38 cellular contexts compared by ENCODE assay signal in genomic region chrX:74138943-74139342, GRCh38.
"Had no signal": no experiment of that assay in that cellular context is flagged by ENCODE, and none has a peak within 500 bp of the region (broad histone marks: within the 10 kb centered on the region; RNA-seq: fewer than 3 reads in every experiment).

No MANE protein-coding gene starts in this region.

- H3K9me3 ChIP-seq: adrenal gland, ascending aorta, body of pancreas had no signal

- H3K27me3 Mint-ChIP-seq: activated naive CD4-positive, alpha-beta T cell treated with anti-CD3 and anti-CD28 coated beads, Interleukin-2, amount 10 ng/mL, durations not matched to agents 7 days and 5 days; activated naive CD4-positive, alpha-beta T cell treated with anti-CD3 and anti-CD28 coated beads, Interleukin-2, amount 50 U/mL, for 24 hours; activated naive CD8-positive, alpha-beta T cell; activated naive CD8-positive, alpha-beta T cell treated with anti-CD3 and anti-CD28 coated beads for 36 hours; activated naive CD8-positive, alpha-beta T cell treated with anti-CD3 and anti-CD28 coated beads, Interleukin-2, amount 10 ng/mL, durations not matched to agents 7 days and 5 days; activated naive CD8-positive, alpha-beta T cell treated with anti-CD3 and anti-CD28 coated beads, Interleukin-2, amount 50 U/mL, for 24 hours; activated T-helper 17 cell treated with anti-CD3 and anti-CD28 coated beads, Interleukin-2, amount 50 U/mL, for 72 hours; brain; central memory CD8-positive, alpha-beta T cell had no signal

- H3K27ac ChIP-seq: adrenal gland, ascending aorta, body of pancreas, brain microvascular endothelial cell, breast epithelium, cardiac muscle cell had no signal

- H3K36me3 Mint-ChIP-seq: activated naive CD4-positive, alpha-beta T cell treated with anti-CD3 and anti-CD28 coated beads, Interleukin-2, amount 10 ng/mL, durations not matched to agents 7 days and 5 days; activated naive CD4-positive, alpha-beta T cell treated with anti-CD3 and anti-CD28 coated beads, Interleukin-2, amount 50 U/mL, for 24 hours; activated naive CD4-positive, alpha-beta T cell treated with anti-CD3 and anti-CD28 coated beads, Interleukin-2, amount 50 U/mL, for 72 hours; activated naive CD8-positive, alpha-beta T cell treated with anti-CD3 and anti-CD28 coated beads, Interleukin-2, amount 10 ng/mL, durations not matched to agents 7 days and 5 days had no signal

- H3K4me1 Mint-ChIP-seq: activated naive CD4-positive, alpha-beta T cell treated with anti-CD3 and anti-CD28 coated beads, Interleukin-2, amount 10 ng/mL, durations not matched to agents 7 days and 5 days; activated naive CD4-positive, alpha-beta T cell treated with anti-CD3 and anti-CD28 coated beads, Interleukin-2, amount 50 U/mL, for 24 hours; activated naive CD8-positive, alpha-beta T cell treated with anti-CD3 and anti-CD28 coated beads for 36 hours; activated naive CD8-positive, alpha-beta T cell treated with anti-CD3 and anti-CD28 coated beads, Interleukin-2, amount 10 ng/mL, durations not matched to agents 7 days and 5 days; activated naive CD8-positive, alpha-beta T cell treated with anti-CD3 and anti-CD28 coated beads, Interleukin-2, amount 50 U/mL, for 24 hours; activated T-helper 17 cell treated with anti-CD3 and anti-CD28 coated beads, Interleukin-2, amount 50 U/mL, for 72 hours; brain; central memory CD8-positive, alpha-beta T cell had no signal

- FAIRE-seq: bronchial epithelial cell, colon had no signal

- H3K36me3 ChIP-seq: adrenal gland, ascending aorta, brain microvascular endothelial cell, breast epithelium, cardiac muscle cell had no signal

- H3K27ac Mint-ChIP-seq: activated naive CD4-positive, alpha-beta T cell treated with anti-CD3 and anti-CD28 coated beads for 36 hours; activated naive CD4-positive, alpha-beta T cell treated with anti-CD3 and anti-CD28 coated beads, Interleukin-2, amount 10 ng/mL, durations not matched to agents 7 days and 5 days; activated naive CD4-positive, alpha-beta T cell treated with anti-CD3 and anti-CD28 coated beads, Interleukin-2, amount 50 U/mL, for 24 hours; activated naive CD4-positive, alpha-beta T cell treated with anti-CD3 and anti-CD28 coated beads, Interleukin-2, amount 50 U/mL, for 72 hours; activated naive CD8-positive, alpha-beta T cell; activated naive CD8-positive, alpha-beta T cell treated with anti-CD3 and anti-CD28 coated beads for 36 hours; activated naive CD8-positive, alpha-beta T cell treated with anti-CD3 and anti-CD28 coated beads, Interleukin-2, amount 10 ng/mL, durations not matched to agents 7 days and 5 days; activated naive CD8-positive, alpha-beta T cell treated with anti-CD3 and anti-CD28 coated beads, Interleukin-2, amount 50 U/mL, for 24 hours; activated T-cell treated with anti-CD3 and anti-CD28 coated beads, Interleukin-2, amount 50 U/mL, for 72 hours; activated T-helper 1 cell treated with anti-CD3 and anti-CD28 coated beads, Interleukin-12 subunit alpha, Interleukin-12 subunit beta, Interleukin-2, Interleukin-4 antibody, amounts not matched to agents 30 ng/mL and 10 ng/mL and 1 ng/mL, durations not matched to agents 14 hours and 24 hours and 36 hours; activated T-helper 17 cell treated with anti-CD3 and anti-CD28 coated beads, Interleukin-2, amount 50 U/mL, for 72 hours; activated T-helper 2 cell treated with anti-CD3 and anti-CD28 coated beads, Interferon-gamma antibody, Interleukin-2, Interleukin-4, amounts not matched to agents 10 μg/mL and 5 μg/mL and 100 μg/mL, durations not matched to agents 14 hours and 24 hours and 36 hours; brain had no signal

- H3K27me3 ChIP-seq: ascending aorta, body of pancreas, brain microvascular endothelial cell, cardiac muscle cell had no signal

- ATAC-seq: activated naive CD4-positive, alpha-beta T cell treated with anti-CD3 and anti-CD28 coated beads, Interleukin-2, amount 50 U/mL, for 72 hours; activated naive CD8-positive, alpha-beta T cell treated with anti-CD3 and anti-CD28 coated beads, Interleukin-2, amount 50 U/mL, for 24 hours; activated T-cell treated with anti-CD3 and anti-CD28 coated beads, Interleukin-2, amount 50 U/mL, for 4 hours; activated T-cell treated with anti-CD3 and anti-CD28 coated beads, Interleukin-2, amount 50 U/mL, for 72 hours; activated T-helper 17 cell treated with anti-CD3 and anti-CD28 coated beads, Interleukin-2, amount 50 U/mL, for 72 hours; body of pancreas had no signal

- H3K4me1 ChIP-seq: adrenal gland, ascending aorta, body of pancreas, breast epithelium had no signal

- H3K4me3 ChIP-seq: adrenal gland, ascending aorta, body of pancreas, breast epithelium, cardiac muscle cell had no signal

- H3K4me3 Mint-ChIP-seq: activated naive CD4-positive, alpha-beta T cell treated with anti-CD3 and anti-CD28 coated beads for 36 hours; activated naive CD4-positive, alpha-beta T cell treated with anti-CD3 and anti-CD28 coated beads, Interleukin-2, amount 10 ng/mL, durations not matched to agents 7 days and 5 days; activated naive CD4-positive, alpha-beta T cell treated with anti-CD3 and anti-CD28 coated beads, Interleukin-2, amount 50 U/mL, for 24 hours; activated naive CD8-positive, alpha-beta T cell; activated naive CD8-positive, alpha-beta T cell treated with anti-CD3 and anti-CD28 coated beads for 36 hours; activated naive CD8-positive, alpha-beta T cell treated with anti-CD3 and anti-CD28 coated beads, Interleukin-2, amount 10 ng/mL, durations not matched to agents 7 days and 5 days; activated naive CD8-positive, alpha-beta T cell treated with anti-CD3 and anti-CD28 coated beads, Interleukin-2, amount 50 U/mL, for 24 hours; activated T-cell treated with anti-CD3 and anti-CD28 coated beads, Interleukin-2, amount 50 U/mL, for 4 hours; activated T-cell treated with anti-CD3 and anti-CD28 coated beads, Interleukin-2, amount 50 U/mL, for 72 hours; activated T-helper 1 cell treated with anti-CD3 and anti-CD28 coated beads, Interleukin-12 subunit alpha, Interleukin-12 subunit beta, Interleukin-2, Interleukin-4 antibody, amounts not matched to agents 30 ng/mL and 10 ng/mL and 1 ng/mL, durations not matched to agents 14 hours and 24 hours and 36 hours; activated T-helper 17 cell treated with anti-CD3 and anti-CD28 coated beads, Interleukin-2, amount 50 U/mL, for 72 hours; brain; central memory CD8-positive, alpha-beta T cell had no signal

- DNase-seq: activated effector memory CD4-positive, alpha-beta T cell treated with anti-CD3 and anti-CD28 coated beads, Interleukin-2, amount 50 U/mL, for 16 hours; activated effector memory CD4-positive, alpha-beta T cell treated with Interleukin-2 at 50 U/mL for 16 hours; activated gamma-delta T cell; activated gamma-delta T cell treated with Interleukin-2 at 50 U/mL for 16 hours; activated naive CD4-positive, alpha-beta T cell; activated naive CD4-positive, alpha-beta T cell treated with anti-CD3 and anti-CD28 coated beads for 36 hours; activated naive CD4-positive, alpha-beta T cell treated with anti-CD3 and anti-CD28 coated beads, Interleukin-2, amount 10 ng/mL, durations not matched to agents 7 days and 5 days; activated naive CD4-positive, alpha-beta T cell treated with anti-CD3 and anti-CD28 coated beads, Interleukin-2, amount 50 U/mL, for 16 hours; activated naive CD4-positive, alpha-beta T cell treated with Interleukin-2 at 50 U/mL for 16 hours; activated naive CD8-positive, alpha-beta T cell treated with anti-CD3 and anti-CD28 coated beads for 36 hours; activated naive CD8-positive, alpha-beta T cell treated with anti-CD3 and anti-CD28 coated beads, Interleukin-2, amount 10 ng/mL, durations not matched to agents 7 days and 5 days; activated naive CD8-positive, alpha-beta T cell treated with anti-CD3 and anti-CD28 coated beads, Interleukin-2, amount 50 U/mL, for 24 hours; activated T-cell treated with anti-CD3 and anti-CD28 coated beads, Interleukin-2, amount 50 U/mL, for 4 hours; activated T-cell treated with anti-CD3 and anti-CD28 coated beads, Interleukin-2, amount 50 U/mL, for 48 hours; activated T-cell treated with anti-CD3 and anti-CD28 coated beads, Interleukin-2, amount 50 U/mL, for 72 hours; adrenal gland; amniotic stem cell; amygdala; anterior cingulate cortex; aorta; body of pancreas; brain microvascular endothelial cell; caudate nucleus; central memory CD4-positive, alpha-beta T cell; cerebellar nuclear complex had no signal

- H3K9me3 Mint-ChIP-seq: activated naive CD4-positive, alpha-beta T cell treated with anti-CD3 and anti-CD28 coated beads for 36 hours; activated naive CD4-positive, alpha-beta T cell treated with anti-CD3 and anti-CD28 coated beads, Interleukin-2, amount 10 ng/mL, durations not matched to agents 7 days and 5 days; activated naive CD4-positive, alpha-beta T cell treated with anti-CD3 and anti-CD28 coated beads, Interleukin-2, amount 50 U/mL, for 24 hours; activated naive CD4-positive, alpha-beta T cell treated with anti-CD3 and anti-CD28 coated beads, Interleukin-2, amount 50 U/mL, for 72 hours; activated naive CD8-positive, alpha-beta T cell treated with anti-CD3 and anti-CD28 coated beads for 36 hours; activated naive CD8-positive, alpha-beta T cell treated with anti-CD3 and anti-CD28 coated beads, Interleukin-2, amount 10 ng/mL, durations not matched to agents 7 days and 5 days; activated naive CD8-positive, alpha-beta T cell treated with anti-CD3 and anti-CD28 coated beads, Interleukin-2, amount 50 U/mL, for 24 hours; activated T-cell treated with anti-CD3 and anti-CD28 coated beads, Interleukin-2, amount 50 U/mL, for 4 hours; activated T-cell treated with anti-CD3 and anti-CD28 coated beads, Interleukin-2, amount 50 U/mL, for 72 hours; activated T-helper 1 cell treated with anti-CD3 and anti-CD28 coated beads, Interleukin-12 subunit alpha, Interleukin-12 subunit beta, Interleukin-2, Interleukin-4 antibody, amounts not matched to agents 30 ng/mL and 10 ng/mL and 1 ng/mL, durations not matched to agents 14 hours and 24 hours and 36 hours; activated T-helper 17 cell treated with anti-CD3 and anti-CD28 coated beads, Interleukin-2, amount 50 U/mL, for 72 hours; activated T-helper 2 cell treated with anti-CD3 and anti-CD28 coated beads, Interferon-gamma antibody, Interleukin-2, Interleukin-4, amounts not matched to agents 10 μg/mL and 5 μg/mL and 100 μg/mL, durations not matched to agents 14 hours and 24 hours and 36 hours; central memory CD8-positive, alpha-beta T cell had no signal
